Comparison of ENCODE assay signal across 1 cellular context in the genomic region with DNA sequence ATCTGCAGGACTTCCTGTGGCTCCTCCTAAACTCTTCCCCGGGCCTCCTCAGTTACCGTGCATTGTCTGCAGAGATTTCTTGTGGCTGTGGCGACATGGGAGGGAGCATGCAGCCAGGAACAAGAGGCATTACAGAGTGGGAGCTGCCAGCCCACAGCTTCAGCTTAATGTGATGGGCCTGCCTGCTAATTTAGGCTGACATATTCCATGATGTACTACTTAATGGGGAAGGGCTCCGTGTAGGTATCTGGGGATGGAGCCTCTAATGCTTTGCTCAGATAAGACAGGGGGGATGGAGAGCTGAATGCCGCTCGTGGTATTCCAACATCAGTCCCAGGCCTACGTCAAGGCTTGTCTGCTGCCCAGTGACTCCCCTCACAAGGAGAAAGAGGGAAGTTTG.
TF ChIP-seq lines count a peak whose summit lies in the region.

No MANE protein-coding gene starts in this region.

TF ChIP-seq in SK-N-SH treated with all-trans-retinoic acid at 6 μM for 48 hours, 23 proteins besides CTCF, POLR2A, EP300 and RAD21 (continued from another document):
- TF ChIP-seq, protein P1, sequence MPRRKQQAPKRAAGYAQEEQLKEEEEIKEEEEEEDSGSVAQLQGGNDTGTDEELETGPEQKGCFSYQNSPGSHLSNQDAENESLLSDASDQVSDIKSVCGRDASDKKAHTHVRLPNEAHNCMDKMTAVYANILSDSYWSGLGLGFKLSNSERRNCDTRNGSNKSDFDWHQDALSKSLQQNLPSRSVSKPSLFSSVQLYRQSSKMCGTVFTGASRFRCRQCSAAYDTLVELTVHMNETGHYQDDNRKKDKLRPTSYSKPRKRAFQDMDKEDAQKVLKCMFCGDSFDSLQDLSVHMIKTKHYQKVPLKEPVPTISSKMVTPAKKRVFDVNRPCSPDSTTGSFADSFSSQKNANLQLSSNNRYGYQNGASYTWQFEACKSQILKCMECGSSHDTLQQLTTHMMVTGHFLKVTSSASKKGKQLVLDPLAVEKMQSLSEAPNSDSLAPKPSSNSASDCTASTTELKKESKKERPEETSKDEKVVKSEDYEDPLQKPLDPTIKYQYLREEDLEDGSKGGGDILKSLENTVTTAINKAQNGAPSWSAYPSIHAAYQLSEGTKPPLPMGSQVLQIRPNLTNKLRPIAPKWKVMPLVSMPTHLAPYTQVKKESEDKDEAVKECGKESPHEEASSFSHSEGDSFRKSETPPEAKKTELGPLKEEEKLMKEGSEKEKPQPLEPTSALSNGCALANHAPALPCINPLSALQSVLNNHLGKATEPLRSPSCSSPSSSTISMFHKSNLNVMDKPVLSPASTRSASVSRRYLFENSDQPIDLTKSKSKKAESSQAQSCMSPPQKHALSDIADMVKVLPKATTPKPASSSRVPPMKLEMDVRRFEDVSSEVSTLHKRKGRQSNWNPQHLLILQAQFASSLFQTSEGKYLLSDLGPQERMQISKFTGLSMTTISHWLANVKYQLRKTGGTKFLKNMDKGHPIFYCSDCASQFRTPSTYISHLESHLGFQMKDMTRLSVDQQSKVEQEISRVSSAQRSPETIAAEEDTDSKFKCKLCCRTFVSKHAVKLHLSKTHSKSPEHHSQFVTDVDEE (CRISPR knock-in tag; IDR thresholded peaks at IDR 0.05): peak; percentile 99
- TF ChIP-seq TCF4 (CRISPR knock-in tag; IDR thresholded peaks at IDR 0.05; ENCODE audit: borderline replicate concordance) (peak; percentile 98), ZNF70 (CRISPR knock-in tag; IDR thresholded peaks at IDR 0.05) (no peak), RARB (CRISPR knock-in tag; IDR thresholded peaks at IDR 0.05) (no peak), ISL1 (CRISPR knock-in tag; IDR thresholded peaks at IDR 0.05) (peak; percentile 97)
- TF ChIP-seq, protein P2, sequence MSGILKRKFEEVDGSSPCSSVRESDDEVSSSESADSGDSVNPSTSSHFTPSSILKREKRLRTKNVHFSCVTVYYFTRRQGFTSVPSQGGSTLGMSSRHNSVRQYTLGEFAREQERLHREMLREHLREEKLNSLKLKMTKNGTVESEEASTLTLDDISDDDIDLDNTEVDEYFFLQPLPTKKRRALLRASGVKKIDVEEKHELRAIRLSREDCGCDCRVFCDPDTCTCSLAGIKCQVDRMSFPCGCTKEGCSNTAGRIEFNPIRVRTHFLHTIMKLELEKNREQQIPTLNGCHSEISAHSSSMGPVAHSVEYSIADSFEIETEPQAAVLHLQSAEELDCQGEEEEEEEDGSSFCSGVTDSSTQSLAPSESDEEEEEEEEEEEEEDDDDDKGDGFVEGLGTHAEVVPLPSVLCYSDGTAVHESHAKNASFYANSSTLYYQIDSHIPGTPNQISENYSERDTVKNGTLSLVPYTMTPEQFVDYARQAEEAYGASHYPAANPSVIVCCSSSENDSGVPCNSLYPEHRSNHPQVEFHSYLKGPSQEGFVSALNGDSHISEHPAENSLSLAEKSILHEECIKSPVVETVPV (CRISPR knock-in tag; IDR thresholded peaks at IDR 0.05): peak; percentile 79; the same call in 1 of the 2 replicates
